14 cellular contexts compared by ENCODE assay signal in the genomic region with DNA sequence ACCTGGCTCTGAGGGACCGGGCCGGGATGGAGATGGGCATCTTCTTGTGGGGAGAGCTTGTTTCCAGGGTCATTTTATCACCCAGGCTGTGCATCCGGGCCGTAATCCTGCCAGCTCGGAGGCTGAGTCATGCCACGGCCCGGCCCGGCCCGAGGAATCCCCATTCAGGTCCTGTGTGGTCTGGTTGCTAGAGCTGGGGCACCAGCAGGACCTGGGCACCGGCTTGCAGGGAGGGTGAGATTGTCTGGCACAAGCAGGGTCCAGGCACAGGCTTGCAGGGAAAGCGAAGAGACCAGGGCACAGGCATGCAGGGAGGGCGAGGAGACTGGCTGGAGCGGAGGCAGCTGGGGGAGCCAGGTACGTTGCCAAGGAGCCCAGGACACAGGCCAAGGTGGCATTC.
DNase-seq lines count a peak whose midpoint lies in the region; ATAC-seq and TF ChIP-seq lines count a peak whose summit lies in the region.
"Had no signal": no experiment of that assay in that cellular context is flagged by ENCODE, and none has a peak within 500 bp of the region (broad histone marks: within the 10 kb centered on the region; RNA-seq: fewer than 3 reads in every experiment).

No MANE protein-coding gene starts in this region.

- no peaks in the 10 kb centered on the region for H3K9me3 Mint-ChIP-seq in chondrocyte (ENCODE audit: low read depth)
- H3K9me3 Mint-ChIP-seq: activated T-cell treated with anti-CD3 and anti-CD28 coated beads, Interleukin-2, amount 50 U/mL, for 24 hours had no signal

- no peak overlapping the region for H3K4me3 Mint-ChIP-seq in chondrocyte (ENCODE audit: unreplicated experiment)
- H3K4me3 Mint-ChIP-seq: activated T-cell treated with anti-CD3 and anti-CD28 coated beads, Interleukin-2, amount 50 U/mL, for 24 hours had no signal

- H3K4me1 ChIP-seq in upper lobe of right lung, result peaks cover 56% of the 10 kb centered on the region

- intact Hi-C loops in Right ventricle myocardium inferior (cut with DNase I), result no loop called here
- intact Hi-C loops in left ventricle myocardium superior (cut with micrococcal nuclease), result no loop called here
- intact Hi-C loops in upper lobe of right lung (cut with DNase I), result no loop called here

- peak; percentile 62 for DNase-seq in Right ventricle myocardium inferior (ENCODE audit: missing footprints)
- no peak for DNase-seq in left ventricle myocardium superior
- DNase-seq in chondrocyte (ENCODE audit: low spot score), result no peak
- peak; percentile 43 to 49 for DNase-seq in lung microvascular endothelial cell (ENCODE audit: low read depth in 2 of 2)
- DNase-seq in upper lobe of right lung, result no peak
- no peak for DNase-seq in activated CD4-positive, CD25-positive, alpha-beta regulatory T cell (lab: John Stamatoyannopoulos, UW)
- DNase-seq in NCI-H128 (lab: John Stamatoyannopoulos, UW; ENCODE audit: unreplicated experiment), result no peak
- DNase-seq: activated T-cell treated with anti-CD3 and anti-CD28 coated beads, Interleukin-2, amount 50 U/mL, for 24 hours; effector CD8-positive, alpha-beta T cell; KBM-7; NCI-H510A; T-helper 9 cell had no signal

- no peaks in the 10 kb centered on the region for H3K27me3 ChIP-seq in upper lobe of right lung

- peak overlapping the region; percentile 77 for H3K27ac Mint-ChIP-seq in chondrocyte (ENCODE audit: unreplicated experiment)
- H3K27ac Mint-ChIP-seq: activated T-cell treated with anti-CD3 and anti-CD28 coated beads, Interleukin-2, amount 50 U/mL, for 24 hours had no signal

- no peak overlapping the region for H3K4me3 ChIP-seq in upper lobe of right lung

- peak overlapping the region; percentile 26 for H3K27ac ChIP-seq in upper lobe of right lung
- H3K27ac ChIP-seq: 22Rv1 had no signal

- no peak for ATAC-seq in Right ventricle myocardium inferior
- ATAC-seq in left ventricle myocardium superior, result no peak
- ATAC-seq in upper lobe of right lung, result no peak
- ATAC-seq in GM21717 (IDR thresholded peaks at IDR 0.05; ENCODE audit: unreplicated experiment), result no peak

- H3K36me3 Mint-ChIP-seq in chondrocyte (ENCODE audit: low read depth), result peaks cover 9% of the 10 kb centered on the region

- H3K36me3 ChIP-seq in upper lobe of right lung, result peaks cover 51% of the 10 kb centered on the region

- TF ChIP-seq CTCF in chondrocyte (IDR thresholded peaks at IDR 0.05) (no peak), upper lobe of right lung (IDR thresholded peaks at IDR 0.05) (no peak)

- H3K9me3 ChIP-seq in upper lobe of right lung, result no peaks in the 10 kb centered on the region

- H3K27me3 Mint-ChIP-seq in chondrocyte (ENCODE audit: low read depth), result no peaks in the 10 kb centered on the region
- H3K27me3 Mint-ChIP-seq: activated T-cell treated with anti-CD3 and anti-CD28 coated beads, Interleukin-2, amount 50 U/mL, for 24 hours had no signal

- H3K4me1 Mint-ChIP-seq in chondrocyte (ENCODE audit: low read depth), result peaks cover 39% of the 10 kb centered on the region

Comparison
In these comparisons a context has a peak if more than half of its experiments do, and no peak if none do; other contexts are left out.
1. DNase-seq: peak in Right ventricle myocardium inferior (single experiment) and lung microvascular endothelial cell (2 of 2); none in left ventricle myocardium superior (single experiment), chondrocyte (single experiment), upper lobe of right lung (single experiment), activated CD4-positive, CD25-positive, alpha-beta regulatory T cell (0 of 4) and NCI-H128 (single experiment).